Comparison of ENCODE assay signal across 1 cellular context in the genomic region with DNA sequence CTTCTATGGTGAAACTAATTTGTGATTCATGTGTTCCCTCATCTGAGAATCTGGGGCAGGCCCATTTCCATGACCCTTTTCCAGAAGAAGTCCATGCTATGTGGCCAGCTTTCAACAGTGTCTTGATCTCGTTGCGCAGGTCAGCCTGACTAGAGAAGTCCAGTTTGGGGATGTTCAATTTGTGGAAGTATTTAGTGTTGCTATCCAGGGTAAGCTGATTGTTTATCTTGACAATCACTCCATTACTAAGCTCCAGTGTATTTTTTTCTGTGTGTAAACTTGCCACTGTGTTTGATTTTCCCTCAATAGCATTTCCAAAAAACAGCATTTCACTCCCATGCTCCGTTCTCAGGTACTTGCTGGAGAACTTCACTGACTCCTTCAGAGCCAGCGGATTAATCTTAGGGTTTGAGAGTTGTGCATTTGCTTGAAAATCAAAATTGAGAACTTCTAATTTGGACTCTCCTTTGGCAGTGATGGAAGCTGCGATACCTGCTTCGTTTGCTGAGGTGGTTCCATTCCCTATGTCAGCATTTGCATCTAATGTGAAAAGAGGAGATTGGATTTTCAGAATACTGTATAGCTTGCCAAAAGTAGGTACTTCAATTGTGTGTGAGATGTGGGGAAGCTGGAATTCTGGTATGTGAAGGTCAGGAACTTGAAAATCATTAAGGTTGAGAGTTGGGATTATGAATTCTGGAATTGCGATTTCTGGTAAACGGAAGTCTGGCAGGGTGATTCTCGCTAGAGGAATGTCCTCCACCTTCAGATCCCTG.
TF ChIP-seq lines count a peak whose summit lies in the region.

No MANE protein-coding gene starts in this region.

TF ChIP-seq in HepG2, 621 proteins besides CTCF, POLR2A, EP300 and RAD21 (continued from another document and continues in another):
- TF ChIP-seq, protein P1, sequence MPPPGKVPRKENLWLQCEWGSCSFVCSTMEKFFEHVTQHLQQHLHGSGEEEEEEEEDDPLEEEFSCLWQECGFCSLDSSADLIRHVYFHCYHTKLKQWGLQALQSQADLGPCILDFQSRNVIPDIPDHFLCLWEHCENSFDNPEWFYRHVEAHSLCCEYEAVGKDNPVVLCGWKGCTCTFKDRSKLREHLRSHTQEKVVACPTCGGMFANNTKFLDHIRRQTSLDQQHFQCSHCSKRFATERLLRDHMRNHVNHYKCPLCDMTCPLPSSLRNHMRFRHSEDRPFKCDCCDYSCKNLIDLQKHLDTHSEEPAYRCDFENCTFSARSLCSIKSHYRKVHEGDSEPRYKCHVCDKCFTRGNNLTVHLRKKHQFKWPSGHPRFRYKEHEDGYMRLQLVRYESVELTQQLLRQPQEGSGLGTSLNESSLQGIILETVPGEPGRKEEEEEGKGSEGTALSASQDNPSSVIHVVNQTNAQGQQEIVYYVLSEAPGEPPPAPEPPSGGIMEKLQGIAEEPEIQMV (CRISPR knock-in tag; IDR thresholded peaks at IDR 0.05; ENCODE audit: low read depth) = peak; percentile 52; the same call in 1 of the 2 replicates
- peak; percentile 81 for TF ChIP-seq ZZZ3 (CRISPR knock-in tag; IDR thresholded peaks at IDR 0.05; ENCODE audit: borderline replicate concordance)
- TF ChIP-seq MYC (CRISPR knock-in tag; IDR thresholded peaks at IDR 0.05; ENCODE audit: borderline replicate concordance) = no peak
- no peak for TF ChIP-seq ELF4 (CRISPR knock-in tag; IDR thresholded peaks at IDR 0.05; ENCODE audit: borderline replicate concordance)
- no peak for TF ChIP-seq CBX2 (IDR thresholded peaks at IDR 0.05; ENCODE audit: low read depth, low read length)
- TF ChIP-seq CBX2 (CRISPR knock-in tag; IDR thresholded peaks at IDR 0.05; ENCODE audit: low read depth) = no peak
- TF ChIP-seq GPBP1L1 (CRISPR knock-in tag; IDR thresholded peaks at IDR 0.05) = no peak
- no peak for TF ChIP-seq ZNF749 (CRISPR knock-in tag; IDR thresholded peaks at IDR 0.05; ENCODE audit: borderline replicate concordance)
- no peak for TF ChIP-seq ZNF777 (CRISPR knock-in tag; IDR thresholded peaks at IDR 0.05)
- TF ChIP-seq MED1 (CRISPR knock-in tag; IDR thresholded peaks at IDR 0.05) = peak; percentile 29; the same call in 1 of the 2 replicates
- TF ChIP-seq CSRNP2 (CRISPR knock-in tag; conservative IDR thresholded peaks at IDR 0.05; ENCODE audit: low read depth) = no peak
- no peak; the same call in 1 of the 2 replicates for TF ChIP-seq KMT2B (CRISPR knock-in tag; IDR thresholded peaks at IDR 0.05)
- no peak for TF ChIP-seq ZMAT5 (CRISPR knock-in tag; IDR thresholded peaks at IDR 0.05; ENCODE audit: borderline replicate concordance, low read depth)
- TF ChIP-seq, protein P2, sequence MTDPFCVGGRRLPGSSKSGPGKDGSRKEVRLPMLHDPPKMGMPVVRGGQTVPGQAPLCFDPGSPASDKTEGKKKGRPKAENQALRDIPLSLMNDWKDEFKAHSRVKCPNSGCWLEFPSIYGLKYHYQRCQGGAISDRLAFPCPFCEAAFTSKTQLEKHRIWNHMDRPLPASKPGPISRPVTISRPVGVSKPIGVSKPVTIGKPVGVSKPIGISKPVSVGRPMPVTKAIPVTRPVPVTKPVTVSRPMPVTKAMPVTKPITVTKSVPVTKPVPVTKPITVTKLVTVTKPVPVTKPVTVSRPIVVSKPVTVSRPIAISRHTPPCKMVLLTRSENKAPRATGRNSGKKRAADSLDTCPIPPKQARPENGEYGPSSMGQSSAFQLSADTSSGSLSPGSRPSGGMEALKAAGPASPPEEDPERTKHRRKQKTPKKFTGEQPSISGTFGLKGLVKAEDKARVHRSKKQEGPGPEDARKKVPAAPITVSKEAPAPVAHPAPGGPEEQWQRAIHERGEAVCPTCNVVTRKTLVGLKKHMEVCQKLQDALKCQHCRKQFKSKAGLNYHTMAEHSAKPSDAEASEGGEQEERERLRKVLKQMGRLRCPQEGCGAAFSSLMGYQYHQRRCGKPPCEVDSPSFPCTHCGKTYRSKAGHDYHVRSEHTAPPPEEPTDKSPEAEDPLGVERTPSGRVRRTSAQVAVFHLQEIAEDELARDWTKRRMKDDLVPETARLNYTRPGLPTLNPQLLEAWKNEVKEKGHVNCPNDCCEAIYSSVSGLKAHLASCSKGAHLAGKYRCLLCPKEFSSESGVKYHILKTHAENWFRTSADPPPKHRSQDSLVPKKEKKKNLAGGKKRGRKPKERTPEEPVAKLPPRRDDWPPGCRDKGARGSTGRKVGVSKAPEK (CRISPR knock-in tag; IDR thresholded peaks at IDR 0.05; ENCODE audit: borderline replicate concordance) = no peak
- TF ChIP-seq ZSCAN12 (CRISPR knock-in tag; IDR thresholded peaks at IDR 0.05) = no peak
- peak; percentile 8; the same call in 1 of the 2 replicates for TF ChIP-seq JUND (CRISPR knock-in tag; IDR thresholded peaks at IDR 0.05)
- TF ChIP-seq, protein P3, sequence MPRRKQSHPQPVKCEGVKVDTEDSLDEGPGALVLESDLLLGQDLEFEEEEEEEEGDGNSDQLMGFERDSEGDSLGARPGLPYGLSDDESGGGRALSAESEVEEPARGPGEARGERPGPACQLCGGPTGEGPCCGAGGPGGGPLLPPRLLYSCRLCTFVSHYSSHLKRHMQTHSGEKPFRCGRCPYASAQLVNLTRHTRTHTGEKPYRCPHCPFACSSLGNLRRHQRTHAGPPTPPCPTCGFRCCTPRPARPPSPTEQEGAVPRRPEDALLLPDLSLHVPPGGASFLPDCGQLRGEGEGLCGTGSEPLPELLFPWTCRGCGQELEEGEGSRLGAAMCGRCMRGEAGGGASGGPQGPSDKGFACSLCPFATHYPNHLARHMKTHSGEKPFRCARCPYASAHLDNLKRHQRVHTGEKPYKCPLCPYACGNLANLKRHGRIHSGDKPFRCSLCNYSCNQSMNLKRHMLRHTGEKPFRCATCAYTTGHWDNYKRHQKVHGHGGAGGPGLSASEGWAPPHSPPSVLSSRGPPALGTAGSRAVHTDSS (CRISPR knock-in tag; conservative IDR thresholded peaks at IDR 0.05) = no peak
- no peak for TF ChIP-seq ZNF547 (CRISPR knock-in tag; IDR thresholded peaks at IDR 0.05)
- no peak for TF ChIP-seq AGO2 (optimal IDR thresholded peaks at IDR 0.05; ENCODE audit: low read depth, low read length)
- no peak for TF ChIP-seq AHR (CRISPR knock-in tag; IDR thresholded peaks at IDR 0.05)
- no peak for TF ChIP-seq ZNF263 (CRISPR knock-in tag; IDR thresholded peaks at IDR 0.05)
- no peak for TF ChIP-seq HNRNPH1 (optimal IDR thresholded peaks at IDR 0.05; ENCODE audit: low read depth, low read length)
- no peak for TF ChIP-seq EZH2 (conservative IDR thresholded peaks at IDR 0.05; ENCODE audit: low read depth, low read length)
- TF ChIP-seq ZNF350 (CRISPR knock-in tag; IDR thresholded peaks at IDR 0.05; ENCODE audit: borderline replicate concordance, low read depth) = no peak
- peak; percentile 29 for TF ChIP-seq HOXA9 (CRISPR knock-in tag; IDR thresholded peaks at IDR 0.05; ENCODE audit: borderline replicate concordance)
- 0 out of 2 replicates have a peak, but pooled peaks have one; percentile 31 for TF ChIP-seq ZBTB46 (CRISPR knock-in tag; IDR thresholded peaks at IDR 0.05; ENCODE audit: borderline replicate concordance)
- 0 out of 2 replicates have a peak, but pooled peaks have one; percentile 32 for TF ChIP-seq PITX1 (CRISPR knock-in tag; IDR thresholded peaks at IDR 0.05)
- TF ChIP-seq, protein P4, sequence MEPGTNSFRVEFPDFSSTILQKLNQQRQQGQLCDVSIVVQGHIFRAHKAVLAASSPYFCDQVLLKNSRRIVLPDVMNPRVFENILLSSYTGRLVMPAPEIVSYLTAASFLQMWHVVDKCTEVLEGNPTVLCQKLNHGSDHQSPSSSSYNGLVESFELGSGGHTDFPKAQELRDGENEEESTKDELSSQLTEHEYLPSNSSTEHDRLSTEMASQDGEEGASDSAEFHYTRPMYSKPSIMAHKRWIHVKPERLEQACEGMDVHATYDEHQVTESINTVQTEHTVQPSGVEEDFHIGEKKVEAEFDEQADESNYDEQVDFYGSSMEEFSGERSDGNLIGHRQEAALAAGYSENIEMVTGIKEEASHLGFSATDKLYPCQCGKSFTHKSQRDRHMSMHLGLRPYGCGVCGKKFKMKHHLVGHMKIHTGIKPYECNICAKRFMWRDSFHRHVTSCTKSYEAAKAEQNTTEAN (CRISPR knock-in tag; conservative IDR thresholded peaks at IDR 0.05) = no peak
- no peak for TF ChIP-seq CHD4 (IDR thresholded peaks at IDR 0.05; ENCODE audit: borderline replicate concordance, low read length)
- TF ChIP-seq CAMTA2 (CRISPR knock-in tag; IDR thresholded peaks at IDR 0.05; ENCODE audit: borderline replicate concordance) = no peak
- TF ChIP-seq SUZ12 (IDR thresholded peaks at IDR 0.05; ENCODE audit: low read depth, low read length) = no peak
- no peak for TF ChIP-seq KLF12 (CRISPR knock-in tag; IDR thresholded peaks at IDR 0.05; ENCODE audit: borderline replicate concordance)
- no peak for TF ChIP-seq MZF1 (CRISPR knock-in tag; IDR thresholded peaks at IDR 0.05; ENCODE audit: borderline replicate concordance)
- TF ChIP-seq ZNF20 (CRISPR knock-in tag; IDR thresholded peaks at IDR 0.05) = 0 out of 2 replicates have a peak, but pooled peaks have one; percentile 82
- TF ChIP-seq SMAD3 (CRISPR knock-in tag; IDR thresholded peaks at IDR 0.05) = 0 out of 2 replicates have a peak, but pooled peaks have one; percentile 9
- TF ChIP-seq ZBTB25 (CRISPR knock-in tag; IDR thresholded peaks at IDR 0.05) = peak; percentile 47; the same call in 1 of the 2 replicates
- no peak for TF ChIP-seq ZBTB8A (CRISPR knock-in tag; IDR thresholded peaks at IDR 0.05; ENCODE audit: borderline replicate concordance, low read depth)
- no peak for TF ChIP-seq STAG1 (CRISPR knock-in tag; IDR thresholded peaks at IDR 0.05)
- no peak for TF ChIP-seq KLF6 (CRISPR knock-in tag; IDR thresholded peaks at IDR 0.05)
- peak; percentile 81; the same call in 1 of the 2 replicates for TF ChIP-seq ZBTB38 (CRISPR knock-in tag; IDR thresholded peaks at IDR 0.05)
- no peak for TF ChIP-seq HES4 (CRISPR knock-in tag; IDR thresholded peaks at IDR 0.05; ENCODE audit: borderline replicate concordance)
- TF ChIP-seq ZNF772 (CRISPR knock-in tag; IDR thresholded peaks at IDR 0.05) = no peak
- TF ChIP-seq KDM5B (CRISPR knock-in tag; IDR thresholded peaks at IDR 0.05; ENCODE audit: borderline replicate concordance) = no peak
- no peak for TF ChIP-seq ELK4 (CRISPR knock-in tag; IDR thresholded peaks at IDR 0.05; ENCODE audit: borderline replicate concordance)
- TF ChIP-seq, protein P5, sequence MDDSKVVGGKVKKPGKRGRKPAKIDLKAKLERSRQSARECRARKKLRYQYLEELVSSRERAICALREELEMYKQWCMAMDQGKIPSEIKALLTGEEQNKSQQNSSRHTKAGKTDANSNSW (CRISPR knock-in tag; IDR thresholded peaks at IDR 0.05; ENCODE audit: borderline replicate concordance) = no peak
- TF ChIP-seq ZMYM2 (CRISPR knock-in tag; IDR thresholded peaks at IDR 0.05) = no peak
- TF ChIP-seq U2AF2 (IDR thresholded peaks at IDR 0.05; ENCODE audit: low read depth, low read length) = no peak
